In genomic region chr5:9332026-9332425, GRCh38 we compare ENCODE assay signal across 24 cellular contexts.
"Had no signal": no experiment of that assay in that cellular context is flagged by ENCODE, and none has a peak within 500 bp of the region (broad histone marks: within the 10 kb centered on the region; RNA-seq: fewer than 3 reads in every experiment).

No MANE protein-coding gene starts in this region.

- H3K9ac ChIP-seq: KMS-11 had no signal

- H3K9me3 ChIP-seq: adrenal gland, breast epithelium had no signal

- H3K27me3 ChIP-seq: adrenal gland, breast epithelium had no signal

- H3K4me1 ChIP-seq: adrenal gland, breast epithelium had no signal

- H3K36me3 ChIP-seq: adrenal gland, breast epithelium had no signal

- H3K4me3 ChIP-seq: adrenal gland, breast epithelium had no signal

- ATAC-seq: activated T-helper 17 cell treated with anti-CD3 and anti-CD28 coated beads, Interleukin-2, amount 50 U/mL, for 72 hours; Panc1 had no signal

- H3K27ac ChIP-seq: adrenal gland, breast epithelium, KMS-11, RWPE1 had no signal

- H3K4me2 ChIP-seq: KMS-11 had no signal

- DNase-seq: activated CD4-positive, alpha-beta T cell treated with anti-CD3 and anti-CD28 coated beads, Interleukin-2, amount 10 ng/mL, durations not matched to agents 24 days and 14 days; activated CD4-positive, alpha-beta T cell treated with anti-CD3 and anti-CD28 coated beads, Interleukin-2, amount 50 U/mL, for 48 hours; activated gamma-delta T cell; activated naive CD4-positive, alpha-beta T cell treated with anti-CD3 and anti-CD28 coated beads for 36 hours; activated T-cell treated with anti-CD3 and anti-CD28 coated beads for 4 hours; activated T-cell treated with anti-CD3 and anti-CD28 coated beads, Interleukin-2, amount 50 U/mL, for 48 hours; adrenal gland; anterior cingulate cortex; caudate nucleus; NCI-H1092; NCI-H1417; NCI-H1930; NCI-H345; NCI-H510A; NCI-H526 treated with DMSO at 0.1 percent for 48 hours; NCI-H82; NK-92 treated with Interleukin-12 subunit alpha and Interleukin-12 subunit beta, amount 100 ng/mL, for 24 hours; OCI-M1; SHP77 treated with DMSO at 0.1 percent for 48 hours had no signal
